26 cellular contexts compared by ENCODE assay signal in the genomic region with DNA sequence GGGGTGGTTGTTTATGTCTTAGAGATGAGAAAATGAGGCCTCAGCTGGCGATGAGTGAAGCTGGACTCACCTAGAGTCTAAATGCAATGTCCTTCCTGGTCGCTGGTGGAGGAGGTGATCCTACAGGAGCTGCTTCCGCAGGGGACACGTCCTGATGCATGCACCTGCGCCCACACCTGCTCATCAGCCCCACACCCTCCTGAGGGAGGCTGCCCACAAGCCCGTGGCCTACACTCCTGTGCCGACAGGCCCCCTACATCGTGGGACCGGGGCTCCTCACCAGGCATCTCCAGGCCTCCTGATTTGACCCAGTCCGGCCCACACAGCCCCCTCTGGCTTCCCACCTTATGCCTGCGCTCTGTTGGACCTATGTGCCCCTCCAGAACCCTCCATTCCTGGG.
DNase-seq lines count a peak whose midpoint lies in the region; ATAC-seq and TF ChIP-seq lines count a peak whose summit lies in the region.
"Had no signal": no experiment of that assay in that cellular context is flagged by ENCODE, and none has a peak within 500 bp of the region (broad histone marks: within the 10 kb centered on the region; RNA-seq: fewer than 3 reads in every experiment).

No MANE protein-coding gene starts in this region.

- peaks cover 0 to 7% (median 3%) of the 10 kb centered on the region in 3 donors for H3K27me3 Mint-ChIP-seq in CD14-positive monocyte (ENCODE audit: low read depth in 3 of 3)

- peaks cover 0 to 10% (median 4%) of the 10 kb centered on the region in 3 donors for H3K27me3 ChIP-seq in sigmoid colon

- H3K4me3 Mint-ChIP-seq in CD14-positive monocyte, result no peak overlapping the region
- H3K4me3 Mint-ChIP-seq: CD4-positive, alpha-beta T cell; H9; HFFc6 had no signal

- peaks cover 0 to 2% (median 0%) of the 10 kb centered on the region in 7 donors for H3K9me3 Mint-ChIP-seq in CD14-positive monocyte
- H3K9me3 Mint-ChIP-seq: CD4-positive, alpha-beta T cell had no signal

- H3K36me3 ChIP-seq in sigmoid colon, result no peaks in the 10 kb centered on the region

- TF ChIP-seq CTCF in CD14-positive monocyte (IDR thresholded peaks at IDR 0.05), result no peak
- TF ChIP-seq CTCF in sigmoid colon (IDR thresholded peaks at IDR 0.05), result no peak

- 69 to 86% methylated on average over 11 of the region's 11 CpGs for WGBS in sigmoid colon, 2 donors

- H3K27ac Mint-ChIP-seq in CD14-positive monocyte, result peak overlapping the region in 1 of 7 donors; percentile 42
- H3K27ac Mint-ChIP-seq: CD4-positive, alpha-beta T cell; H9; HFFc6 had no signal

- H3K9me3 ChIP-seq in sigmoid colon, result no peaks in the 10 kb centered on the region
- H3K9me3 ChIP-seq: Caco-2 had no signal

- ATAC-seq in left lobe of liver, result no peak
- ATAC-seq in activated CD4-positive, CD25-positive, alpha-beta regulatory T cell treated with anti-CD3 and anti-CD28 coated beads, Interleukin-2, amount 50 U/mL, for 24 hours, result no peak
- ATAC-seq: GM12878, Panc1 had no signal

- TF ChIP-seq EP300 in sigmoid colon (IDR thresholded peaks at IDR 0.05), result no peak

- no peak for TF ChIP-seq POLR2A in sigmoid colon (IDR thresholded peaks at IDR 0.05)

- H3K4me1 Mint-ChIP-seq in CD14-positive monocyte, result no peaks in the 10 kb centered on the region
- H3K4me1 Mint-ChIP-seq: H9 had no signal

- intact Hi-C loops in CD14-positive monocyte (cut with micrococcal nuclease) (no loop called here), sigmoid colon (cut with DNase I) (no loop called here)

- no peak overlapping the region for H3K4me3 ChIP-seq in sigmoid colon
- H3K4me3 ChIP-seq: GM12878, GM23248 had no signal

- no peak overlapping the region for H3K27ac ChIP-seq in sigmoid colon
- H3K27ac ChIP-seq: GM23248, HL-60 had no signal

- peak; percentile 19 for DNase-seq in CD14-positive monocyte (ENCODE audit: low spot score)
- DNase-seq in COLO668 (lab: John Stamatoyannopoulos, UW; ENCODE audit: unreplicated experiment), result peak; percentile 34
- DNase-seq in left lobe of liver (ENCODE audit: low spot score), result peak; percentile 26
- peak; percentile 61 for DNase-seq in sigmoid colon
- no peak for DNase-seq in activated CD4-positive, alpha-beta T cell treated with anti-CD3 and anti-CD28 coated beads for 1 hour
- DNase-seq in NCI-H526 treated with DMSO at 0.1 percent for 48 hours (lab: John Stamatoyannopoulos, UW), result no peak
- DNase-seq: CD4-positive, alpha-beta T cell; DMS 273 treated with DMSO at 0.1 percent for 48 hours; DND-41; GM23248; H9; HFFc6; KBM-7; MM.1S; NCI-H1048; NCI-H1436; NCI-H187 treated with DMSO at 0.1 percent for 48 hours; NCI-H2107; NCI-H2227 treated with DMSO at 0.1 percent for 48 hours; NCI-H510A; SIG-M5 had no signal

- no peaks in the 10 kb centered on the region for H3K36me3 Mint-ChIP-seq in CD14-positive monocyte

- no peaks in the 10 kb centered on the region for H3K4me1 ChIP-seq in sigmoid colon
- H3K4me1 ChIP-seq: Caco-2 had no signal

Comparison
In these comparisons a context has a peak if more than half of its experiments do, and no peak if none do; other contexts are left out.
1. DNase-seq: peak in CD14-positive monocyte (single experiment), COLO668 (single experiment), left lobe of liver (single experiment) and sigmoid colon (single experiment); none in activated CD4-positive, alpha-beta T cell treated with anti-CD3 and anti-CD28 coated beads for 1 hour (single experiment) and NCI-H526 treated with DMSO at 0.1 percent for 48 hours (single experiment).